ENCODE assay signal across 8 cellular contexts in the genomic region with DNA sequence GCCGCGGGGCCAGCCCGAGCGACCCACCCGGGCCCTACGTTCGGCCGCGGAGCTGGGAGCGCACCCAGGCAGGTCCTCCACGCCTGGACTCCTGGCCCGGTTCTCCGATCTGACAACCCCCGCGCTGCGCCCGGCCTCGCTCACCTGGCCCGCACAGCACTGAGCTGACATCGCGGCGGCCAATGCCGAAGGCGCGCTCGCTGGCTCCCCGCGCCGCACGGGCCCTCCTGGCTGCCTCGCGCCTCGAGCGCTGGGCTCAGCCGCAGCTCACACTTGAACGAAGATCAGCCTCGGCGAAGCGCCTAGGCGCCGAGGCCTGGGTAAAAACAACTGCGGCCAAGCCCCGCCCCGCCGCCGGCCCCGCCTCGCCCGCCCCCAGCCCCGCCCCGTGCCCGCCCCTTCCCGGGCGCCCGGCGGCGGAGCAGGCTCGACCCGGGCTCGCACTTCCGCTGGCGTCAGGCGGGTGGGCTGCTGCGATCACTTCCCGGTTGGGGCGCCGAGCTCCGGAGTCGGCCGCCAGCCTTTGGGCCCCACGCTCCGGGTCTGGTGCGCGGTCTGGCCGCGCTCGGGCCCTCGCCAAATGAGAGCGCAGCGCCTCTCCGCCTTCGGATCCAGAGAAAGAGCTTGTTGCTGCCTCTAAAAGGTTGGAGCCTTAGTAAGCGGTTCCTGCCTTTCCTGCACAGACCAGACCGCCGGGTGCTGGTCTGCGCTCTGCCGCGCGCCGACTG. TPM values are rescaled to one million over a fixed set of nuclear protein-coding genes. Genes with fewer than 3 reads are reported as not detected.
A peak's percentile ranks its signal among the peaks of the same experiment; 100 is the strongest.
DNase-seq lines count a peak whose midpoint lies in the region; ATAC-seq, FAIRE-seq and TF ChIP-seq lines count a peak whose summit lies in the region.

A gene (minus strand): TSS at position 297 of the 728 bp plus-strand sequence. CDS start 126 bp downstream, at position 171.

- H3K27me3 Mint-ChIP-seq in IgD-negative memory B cell (no peaks in the 10 kb centered on the region), T-helper 17 cell (no peaks in the 10 kb centered on the region)

- H3K4me3 ChIP-seq in right atrium auricular region, result peak within 1 kb of the TSS; percentile 75 to 83

- H3K4me3 Mint-ChIP-seq in IgD-negative memory B cell, result peak within 1 kb of the TSS; percentile 89 to 99 (median 94)
- peak within 1 kb of the TSS; percentile 97 for H3K4me3 Mint-ChIP-seq in T-helper 17 cell

- DNase-seq in Daoy (ENCODE audit: low read depth), result peak; percentile 89
- peak; percentile 70 to 85 (median 84) for DNase-seq in T-helper 17 cell
- DNase-seq in amniotic stem cell (lab: John Stamatoyannopoulos, UW), result peak; percentile 73
- peak; percentile 84 for DNase-seq in right atrium auricular region (ENCODE audit: low spot score)
- DNase-seq in putamen (ENCODE audit: low spot score), result peak; percentile 89
- peak; percentile 92 for DNase-seq in urothelium cell line (ENCODE audit: low spot score)

- no peak for FAIRE-seq in urothelium cell line (lab: Jason Lieb, UNC)

- TF ChIP-seq CTCF in right atrium auricular region (IDR thresholded peaks at IDR 0.05), result no peak

- no peaks in the 10 kb centered on the region for H3K36me3 ChIP-seq in right atrium auricular region

- ATAC-seq in GM21528 (IDR thresholded peaks at IDR 0.05; ENCODE audit: low FRiP score, unreplicated experiment) (peak; percentile 88), T-helper 17 cell (peak; percentile 82)

- H3K27ac Mint-ChIP-seq in IgD-negative memory B cell (peak within 1 kb of the TSS; percentile 83 to 90 (median 87)), T-helper 17 cell (peak within 1 kb of the TSS; percentile 97)

- no peaks in the 10 kb centered on the region for H3K9me3 Mint-ChIP-seq in IgD-negative memory B cell

- peaks cover 16 to 22% (median 17%) of the 10 kb centered on the region in 3 donors for H3K4me1 Mint-ChIP-seq in IgD-negative memory B cell
- peaks cover 44% of the 10 kb centered on the region for H3K4me1 Mint-ChIP-seq in T-helper 17 cell

- peaks cover 0 to 32% of the 10 kb centered on the region in 2 donors for H3K4me1 ChIP-seq in right atrium auricular region

- peak within 1 kb of the TSS; percentile 94 to 96 for H3K27ac ChIP-seq in right atrium auricular region

- H3K9me3 ChIP-seq in T-helper 17 cell (ENCODE audit: control insufficient read depth, low read length, poor library complexity, severe bottlenecking) (no peaks in the 10 kb centered on the region), right atrium auricular region (no peaks in the 10 kb centered on the region)

- no peaks in the 10 kb centered on the region for H3K27me3 ChIP-seq in right atrium auricular region

- H3K36me3 Mint-ChIP-seq in IgD-negative memory B cell (no peaks in the 10 kb centered on the region), T-helper 17 cell (ENCODE audit: low read depth) (peaks cover 14% of the 10 kb centered on the region)

RNA-seq across cellular contexts. Expression of the gene that starts here (rescaled TPM):
- 3.9 and 5.7 TPM in 2 replicates for total RNA-seq in Daoy (2014; rRNA removed; shearing (Covaris generic))
- polyA plus RNA-seq in IgD-negative memory B cell, result 2.0 TPM
- total RNA-seq in T-helper 17 cell (100 to 1,000 TPM; 118 to 119 TPM), right atrium auricular region (10 to 100 TPM in 1 of 2 donors, 1 to 10 TPM in 1; 9.2 to 11.0 TPM)

Comparison
In these comparisons a context has a peak if more than half of its experiments do, and no peak if none do; other contexts are left out.
1. Peak in every context shown above with its lines: DNase-seq, ATAC-seq, H3K4me3 ChIP-seq and H3K27ac ChIP-seq.
2. RNA of the gene that starts here (total RNA-seq): 118 to 119 TPM in T-helper 17 cell; 9.2 to 11.0 TPM in right atrium auricular region and 3.9 to 5.7 TPM in Daoy; every median in the first group is over 4 times any median in the second.